In the genomic region with DNA sequence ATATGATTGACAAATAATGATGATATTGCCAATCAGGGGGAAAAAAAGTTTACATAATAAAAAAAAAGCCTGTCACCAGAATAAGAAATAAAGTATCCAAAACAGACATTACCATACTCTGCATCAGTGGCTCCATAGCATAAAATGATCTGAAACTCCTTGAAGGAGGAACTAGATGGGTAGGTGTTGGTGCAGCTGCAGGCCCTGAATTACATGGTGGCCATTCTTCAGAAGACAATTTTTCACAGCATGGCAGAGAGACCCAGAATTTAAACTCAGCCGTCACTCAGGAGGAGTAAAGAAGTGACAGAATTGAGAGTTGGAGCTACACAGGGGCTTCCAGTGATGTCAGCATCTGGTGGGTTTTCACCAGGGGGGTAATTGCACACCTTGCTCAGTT, we compare ENCODE assay signal across 25 cellular contexts.
"Had no signal": no experiment of that assay in that cellular context is flagged by ENCODE, and none has a peak within 500 bp of the region (broad histone marks: within the 10 kb centered on the region; RNA-seq: fewer than 3 reads in every experiment).

No MANE protein-coding gene starts in this region.

- ATAC-seq: activated naive CD8-positive, alpha-beta T cell treated with anti-CD3 and anti-CD28 coated beads, Interleukin-2, amount 50 U/mL, for 24 hours; activated T-cell treated with anti-CD3 and anti-CD28 coated beads, Interleukin-2, amount 50 U/mL, for 4 hours; left lobe of liver had no signal

- H3K27me3 ChIP-seq: brain microvascular endothelial cell, dorsolateral prefrontal cortex had no signal

- DNase-seq: activated CD4-positive, alpha-beta T cell treated with anti-CD3 and anti-CD28 coated beads, Interleukin-2, amount 50 U/mL, for 1 hour; activated CD4-positive, CD25-positive, alpha-beta regulatory T cell treated with anti-CD3 and anti-CD28 coated beads, Interleukin-2, amount 50 U/mL, for 72 hours; activated CD8-positive, alpha-beta memory T cell treated with anti-CD3 and anti-CD28 coated beads, Interleukin-2, amount 50 U/mL, for 4 hours; activated effector memory CD4-positive, alpha-beta T cell treated with Interleukin-2 at 50 U/mL for 16 hours; activated naive CD4-positive, alpha-beta T cell treated with anti-CD3 and anti-CD28 coated beads, Interleukin-2, amount 10 ng/mL, durations not matched to agents 7 days and 5 days; activated naive CD8-positive, alpha-beta T cell treated with anti-CD3 and anti-CD28 coated beads, Interleukin-2, amount 50 U/mL, for 24 hours; activated T-cell treated with anti-CD3 and anti-CD28 coated beads, Interleukin-2, amount 50 U/mL, for 4 hours; aorta; brain microvascular endothelial cell; central memory CD4-positive, alpha-beta T cell; dorsolateral prefrontal cortex; foreskin fibroblast; hypothalamus; nephron progenitor cell; occipital lobe; posterior cingulate gyrus; retina; spleen; stimulated activated CD4-positive, alpha-beta T cell treated with anti-CD3 and anti-CD28 coated beads, Interleukin-4, amount 100 ng/mL, for 4 hours; stimulated activated naive CD4-positive, alpha-beta T cell had no signal

- FAIRE-seq: colon, keratinocyte had no signal

- H3K4me3 Mint-ChIP-seq: activated naive CD4-positive, alpha-beta T cell treated with anti-CD3 and anti-CD28 coated beads, Interleukin-2, amount 10 ng/mL, durations not matched to agents 7 days and 5 days; activated naive CD8-positive, alpha-beta T cell treated with anti-CD3 and anti-CD28 coated beads, Interleukin-2, amount 50 U/mL, for 24 hours; activated T-cell treated with anti-CD3 and anti-CD28 coated beads, Interleukin-2, amount 50 U/mL, for 4 hours; mesothelial cell of epicardium; nephron progenitor cell had no signal

- H3K4me1 Mint-ChIP-seq: activated naive CD4-positive, alpha-beta T cell treated with anti-CD3 and anti-CD28 coated beads, Interleukin-2, amount 10 ng/mL, durations not matched to agents 7 days and 5 days; activated naive CD8-positive, alpha-beta T cell treated with anti-CD3 and anti-CD28 coated beads, Interleukin-2, amount 50 U/mL, for 24 hours had no signal

- H3K36me3 ChIP-seq: brain microvascular endothelial cell, spleen had no signal

- H3K9me3 ChIP-seq: spleen had no signal

- H3K27me3 Mint-ChIP-seq: activated naive CD8-positive, alpha-beta T cell treated with anti-CD3 and anti-CD28 coated beads, Interleukin-2, amount 50 U/mL, for 24 hours had no signal

- H3K36me3 Mint-ChIP-seq: activated naive CD4-positive, alpha-beta T cell treated with anti-CD3 and anti-CD28 coated beads, Interleukin-2, amount 10 ng/mL, durations not matched to agents 7 days and 5 days; mesothelial cell of epicardium had no signal

- H3K9me3 Mint-ChIP-seq: activated naive CD4-positive, alpha-beta T cell treated with anti-CD3 and anti-CD28 coated beads, Interleukin-2, amount 10 ng/mL, durations not matched to agents 7 days and 5 days; activated naive CD8-positive, alpha-beta T cell treated with anti-CD3 and anti-CD28 coated beads, Interleukin-2, amount 50 U/mL, for 24 hours; activated T-cell treated with anti-CD3 and anti-CD28 coated beads, Interleukin-2, amount 50 U/mL, for 4 hours; mesothelial cell of epicardium; nephron progenitor cell had no signal

- H3K27ac ChIP-seq: brain microvascular endothelial cell, spleen had no signal

- H3K27ac Mint-ChIP-seq: activated naive CD4-positive, alpha-beta T cell treated with anti-CD3 and anti-CD28 coated beads, Interleukin-2, amount 10 ng/mL, durations not matched to agents 7 days and 5 days; activated naive CD8-positive, alpha-beta T cell treated with anti-CD3 and anti-CD28 coated beads, Interleukin-2, amount 50 U/mL, for 24 hours; mesothelial cell of epicardium; nephron progenitor cell had no signal

- H3K4me3 ChIP-seq: dorsolateral prefrontal cortex, lung, spleen had no signal
